ENCODE assay signal across 11 cellular contexts in genomic region chr9:4674783-4675182, GRCh38. TPM values are rescaled to one million over a fixed set of nuclear protein-coding genes. Genes with fewer than 3 reads are reported as not detected.
A peak's percentile ranks its signal among the peaks of the same experiment; 100 is the strongest.
DNase-seq lines count a peak whose midpoint lies in the region; ATAC-seq and TF ChIP-seq lines count a peak whose summit lies in the region.
"Had no signal": no experiment of that assay in that cellular context is flagged by ENCODE, and none has a peak within 500 bp of the region (broad histone marks: within the 10 kb centered on the region; RNA-seq: fewer than 3 reads in every experiment).

No MANE protein-coding gene starts in this region.

- DNase-seq in HFFc6 = peak; percentile 95
- DNase-seq in adrenal gland = peak in 5 of 7 donors; percentile 42 to 74 (median 58)
- DNase-seq in fibroblast of villous mesenchyme (ENCODE audit: low read depth) = peak; percentile 93
- DNase-seq in upper lobe of left lung = no peak
- no peak for DNase-seq in right cardiac atrium
- no peak for DNase-seq in COLO829 (ENCODE audit: low spot score)
- DNase-seq: Karpas-422, SHP77, substantia nigra had no signal

- H3K9me3 Mint-ChIP-seq in HFFc6 = no peaks in the 10 kb centered on the region

- no peaks in the 10 kb centered on the region for H3K27me3 Mint-ChIP-seq in HFFc6 (ENCODE audit: insufficient read depth)

- H3K36me3 ChIP-seq in adrenal gland (replicated peaks in 1 of 2) = no peaks in the 10 kb centered on the region
- H3K36me3 ChIP-seq in upper lobe of left lung = no peaks in the 10 kb centered on the region
- H3K36me3 ChIP-seq in gastroesophageal sphincter = no peaks in the 10 kb centered on the region
- H3K36me3 ChIP-seq: right atrium auricular region had no signal

- peak overlapping the region; percentile 11; the same call in 1 of the 2 replicates for H3K4me3 Mint-ChIP-seq in HFFc6

- peak overlapping the region in 3 of 5 donors; percentile 9 to 65 (median 35) for H3K27ac ChIP-seq in adrenal gland
- peak overlapping the region in 3 of 4 donors; percentile 10 to 53 (median 35) for H3K27ac ChIP-seq in upper lobe of left lung
- no peak overlapping the region for H3K27ac ChIP-seq in gastroesophageal sphincter
- no peak overlapping the region for H3K27ac ChIP-seq in right cardiac atrium (ENCODE audit: low read length)
- H3K27ac ChIP-seq: right atrium auricular region had no signal

- peaks cover 8% of the 10 kb centered on the region in 2 donors for H3K4me1 ChIP-seq in adrenal gland (replicated peaks in 1 of 2)
- peaks cover 0 to 9% (median 2%) of the 10 kb centered on the region in 4 donors for H3K4me1 ChIP-seq in upper lobe of left lung
- peaks cover 0 to 11% (median 0%) of the 10 kb centered on the region in 3 donors for H3K4me1 ChIP-seq in gastroesophageal sphincter
- peaks cover 2% of the 10 kb centered on the region for H3K4me1 ChIP-seq in right cardiac atrium (ENCODE audit: control insufficient read depth, insufficient read depth, low read length)

- ATAC-seq in upper lobe of left lung (ENCODE audit: low FRiP score in 2 of 2) = no peak
- no peak for ATAC-seq in gastroesophageal sphincter
- ATAC-seq in right cardiac atrium = no peak

- H3K4me1 Mint-ChIP-seq in HFFc6 (ENCODE audit: low read depth) = peaks cover 14% of the 10 kb centered on the region

- no peak overlapping the region for H3K4me3 ChIP-seq in adrenal gland
- H3K4me3 ChIP-seq in fibroblast of villous mesenchyme (ENCODE audit: low read depth, low read length) = no peak overlapping the region
- no peak overlapping the region for H3K4me3 ChIP-seq in upper lobe of left lung
- H3K4me3 ChIP-seq in gastroesophageal sphincter = no peak overlapping the region
- H3K4me3 ChIP-seq in right cardiac atrium (ENCODE audit: low read length) = no peak overlapping the region
- H3K4me3 ChIP-seq: right atrium auricular region had no signal

- intact Hi-C loops in adrenal gland (cut with DNase I) (no loop called here), right cardiac atrium (cut with DNase I) (loop anchor here in 1 of 4 donors (5.0 kb wide), 1 partner anchor 68 kb away; the partner anchor contains the start of gene AK3)

- TF ChIP-seq POLR2A in adrenal gland (IDR thresholded peaks at IDR 0.05) (no peak), upper lobe of left lung (IDR thresholded peaks at IDR 0.05) (no peak), gastroesophageal sphincter (IDR thresholded peaks at IDR 0.05) (no peak)

- peak overlapping the region; percentile 50 for H3K27ac Mint-ChIP-seq in HFFc6

- H3K27me3 ChIP-seq in adrenal gland (no peaks in the 10 kb centered on the region), upper lobe of left lung (no peaks in the 10 kb centered on the region), gastroesophageal sphincter (no peaks in the 10 kb centered on the region), right cardiac atrium (ENCODE audit: control insufficient read depth, insufficient read depth) (no peaks in the 10 kb centered on the region)
- H3K27me3 ChIP-seq: right atrium auricular region had no signal

- TF ChIP-seq EP300 in upper lobe of left lung (IDR thresholded peaks at IDR 0.05) (peak in 1 of 4 donors; percentile 32), gastroesophageal sphincter (IDR thresholded peaks at IDR 0.05) (no peak)

- H3K9me3 ChIP-seq in adrenal gland (replicated peaks in 1 of 3) (no peaks in the 10 kb centered on the region), upper lobe of left lung (no peaks in the 10 kb centered on the region), gastroesophageal sphincter (no peaks in the 10 kb centered on the region), right cardiac atrium (ENCODE audit: control insufficient read depth, low read length) (no peaks in the 10 kb centered on the region)
- H3K9me3 ChIP-seq: right atrium auricular region had no signal

- TF ChIP-seq CTCF in HFFc6 (IDR thresholded peaks at IDR 0.05) (no peak; the same call in 1 of the 2 replicates), adrenal gland (IDR thresholded peaks at IDR 0.05) (no peak), fibroblast of villous mesenchyme (IDR thresholded peaks at IDR 0.05; ENCODE audit: insufficient read depth, low read depth, low read length) (no peak), upper lobe of left lung (IDR thresholded peaks at IDR 0.05) (no peak), gastroesophageal sphincter (IDR thresholded peaks at IDR 0.05) (no peak)

- no peaks in the 10 kb centered on the region for H3K36me3 Mint-ChIP-seq in HFFc6 (ENCODE audit: low read depth)

RNA-seq across cellular contexts. Expression of gene CDC37L1, which starts 4.6 kb away (rescaled TPM):
- total RNA-seq in HFFc6 (2021; fragmentation: NEBNext Ultra II Directional; extraction: Animal tissue kit (Norgen Biotek cat#: 25700)) = 10 to 100 TPM; 11.0 to 16.5 (median 12.0) TPM
- total RNA-seq in adrenal gland (10 to 100 TPM; 16.5 to 46.2 (median 28.3) TPM), fibroblast of villous mesenchyme (19.3 and 25.9 TPM in 2 replicates), upper lobe of left lung (10 to 100 TPM in 5 of 6 donors, 1 to 10 TPM in 1; 8.1 to 38.8 (median 18.2) TPM), gastroesophageal sphincter (100 to 1,000 TPM in 1 of 4 donors, 10 to 100 TPM in 3; 61.4 to 101 (median 84.7) TPM), right cardiac atrium (10 to 100 TPM; 40.2 to 48.4 (median 41.8) TPM)
- polyA plus RNA-seq in adrenal gland (10 to 100 TPM; 10.9 to 31.4 (median 11.1) TPM), right cardiac atrium (23.7 TPM)

RNA-seq across cellular contexts. Expression of gene SPATA6L, which starts 8.5 kb away (rescaled TPM):
- under 1 TPM in 4 of 6 experiments, not detected in 2; 0.27 to 0.73 (median 0.54) TPM for total RNA-seq in HFFc6 (2021; fragmentation: NEBNext Ultra II Directional; extraction: Animal tissue kit (Norgen Biotek cat#: 25700))
- total RNA-seq in adrenal gland (1 to 10 TPM in 7 of 8 donors, under 1 TPM in 1; 0.55 to 8.3 (median 2.8) TPM), fibroblast of villous mesenchyme (0.43 and 0.64 TPM in 2 replicates), upper lobe of left lung (10 to 100 TPM in 3 of 6 donors, 1 to 10 TPM in 3; 7.4 to 38.4 (median 13.8) TPM), gastroesophageal sphincter (1 to 10 TPM in 1 of 4 donors, under 1 TPM in 3; 0.69 to 1.9 (median 0.83) TPM), right cardiac atrium (1 to 10 TPM; 1.4 to 1.7 (median 1.6) TPM)
- polyA plus RNA-seq in adrenal gland (1 to 10 TPM in 1 of 3 donors, under 1 TPM in 2; 0.91 to 3.4 (median 0.95) TPM), right cardiac atrium (0.59 TPM)

RNA-seq across cellular contexts. Expression of gene PLPP6, which starts 12.7 kb away (rescaled TPM):
- total RNA-seq in HFFc6 (2021; fragmentation: NEBNext Ultra II Directional; extraction: Animal tissue kit (Norgen Biotek cat#: 25700)) = 1 to 10 TPM; 5.0 to 6.8 (median 5.9) TPM
- 10 to 100 TPM in 6 of 8 donors, 1 to 10 TPM in 2; 7.9 to 17.1 (median 11.3) TPM for total RNA-seq in adrenal gland
- polyA plus RNA-seq in adrenal gland = 10 to 100 TPM in 1 of 3 donors, 1 to 10 TPM in 2; 2.2 to 12.1 (median 3.9) TPM
- total RNA-seq in fibroblast of villous mesenchyme = 6.4 and 8.2 TPM in 2 replicates
- total RNA-seq in upper lobe of left lung = 1 to 10 TPM; 2.1 to 7.6 (median 5.9) TPM
- 1 to 10 TPM; 5.3 to 8.1 (median 6.6) TPM for total RNA-seq in gastroesophageal sphincter
- total RNA-seq in right cardiac atrium = 1 to 10 TPM; 3.4 to 4.5 (median 3.8) TPM
- polyA plus RNA-seq in right cardiac atrium = 2.1 TPM

Comparison
In these comparisons a context has a peak if more than half of its experiments do, and no peak if none do; other contexts are left out.
1. DNase-seq: peak in HFFc6 (single experiment), adrenal gland (5 of 7) and fibroblast of villous mesenchyme (single experiment); none in upper lobe of left lung (0 of 2), right cardiac atrium (0 of 3) and COLO829 (single experiment).
2. H3K27ac ChIP-seq: peak in adrenal gland (3 of 5) and upper lobe of left lung (3 of 4); none in gastroesophageal sphincter (0 of 4) and right cardiac atrium (single experiment).